9 cellular contexts compared by ENCODE assay signal in the genomic region with DNA sequence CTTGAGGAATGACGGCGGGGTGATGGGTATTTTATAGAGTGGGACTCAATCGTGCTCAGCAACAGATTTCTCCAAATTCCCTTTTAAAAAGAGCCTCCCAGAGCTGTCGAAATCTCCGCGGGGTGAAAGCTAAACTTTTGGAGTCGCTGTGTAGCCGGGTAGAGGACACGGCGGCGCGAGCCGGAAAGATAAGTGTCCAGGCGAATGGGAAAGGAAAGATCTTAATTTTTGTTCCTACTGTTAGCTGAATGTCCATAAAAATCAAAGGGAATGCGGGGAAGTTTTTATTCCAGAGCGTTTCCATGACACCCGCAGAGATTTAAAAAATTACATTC. TPM values are rescaled to one million over a fixed set of nuclear protein-coding genes. Genes with fewer than 3 reads are reported as not detected.
DNase-seq lines count a peak whose midpoint lies in the region; ATAC-seq and TF ChIP-seq lines count a peak whose summit lies in the region.
"Had no signal": no experiment of that assay in that cellular context is flagged by ENCODE, and none has a peak within 500 bp of the region (broad histone marks: within the 10 kb centered on the region; RNA-seq: fewer than 3 reads in every experiment).

No MANE protein-coding gene starts in this region.

- intact Hi-C loops in tibial artery (cut with DNase I; ENCODE audit: low total_unique reads): loop anchor here (5.0 kb wide), 1 partner anchor 619 kb away; no protein-coding TSS in a partner anchor

- WGBS in lung, 2 donors: 1% methylated on average over 17 of the region's 17 CpGs

- H3K4me3 Mint-ChIP-seq in T-helper 2 cell treated with Interferon-gamma antibody and Interleukin-4, amounts not matched to agents 5 μg/mL and 100 μg/mL, for 36 hours: peak overlapping the region; percentile 97
- peak overlapping the region; percentile 98 for H3K4me3 Mint-ChIP-seq in central memory CD8-positive, alpha-beta T cell

- peaks cover 28% of the 10 kb centered on the region for H3K4me1 Mint-ChIP-seq in T-helper 2 cell treated with Interferon-gamma antibody and Interleukin-4, amounts not matched to agents 5 μg/mL and 100 μg/mL, for 36 hours (ENCODE audit: low read depth)
- peaks cover 54% of the 10 kb centered on the region for H3K4me1 Mint-ChIP-seq in central memory CD8-positive, alpha-beta T cell

- H3K27me3 Mint-ChIP-seq in T-helper 2 cell treated with Interferon-gamma antibody and Interleukin-4, amounts not matched to agents 5 μg/mL and 100 μg/mL, for 36 hours (ENCODE audit: low read depth): peaks cover 73% of the 10 kb centered on the region
- H3K27me3 Mint-ChIP-seq in central memory CD8-positive, alpha-beta T cell: no peaks in the 10 kb centered on the region

- H3K27me3 ChIP-seq in lung (ENCODE audit: control insufficient read depth, insufficient read depth) (peaks cover 3% of the 10 kb centered on the region), tibial artery (peaks cover 0 to 51% of the 10 kb centered on the region in 2 donors)

- no peak for ATAC-seq in central memory CD8-positive, alpha-beta T cell (replicated peaks; ENCODE audit: extremely low read depth, poor library complexity, severe bottlenecking)
- ATAC-seq in lung (ENCODE audit: insufficient read depth, low FRiP score) (peak; percentile 20), HG03439 (IDR thresholded peaks at IDR 0.05; ENCODE audit: unreplicated experiment) (no peak)

- no peaks in the 10 kb centered on the region for H3K36me3 ChIP-seq in lung (ENCODE audit: control insufficient read depth in 2 of 2, insufficient read depth in 2 of 2, low read length in 2 of 2)
- no peaks in the 10 kb centered on the region for H3K36me3 ChIP-seq in tibial artery

- H3K9me3 ChIP-seq in lung (ENCODE audit: control insufficient read depth in 2 of 2, insufficient read depth in 1 of 2, low read length in 1 of 2) (no peaks in the 10 kb centered on the region), tibial artery (no peaks in the 10 kb centered on the region)

- H3K4me3 ChIP-seq in lung: peak overlapping the region; percentile 26
- peak overlapping the region; percentile 51 to 54 for H3K4me3 ChIP-seq in tibial artery

- H3K4me1 ChIP-seq in lung (ENCODE audit: control insufficient read depth in 2 of 2, insufficient read depth in 2 of 2, low read length in 2 of 2): peaks cover 0 to 11% of the 10 kb centered on the region in 2 donors
- H3K4me1 ChIP-seq in tibial artery: peaks cover 0 to 36% (median 27%) of the 10 kb centered on the region in 4 donors

- H3K27ac Mint-ChIP-seq in T-helper 2 cell treated with Interferon-gamma antibody and Interleukin-4, amounts not matched to agents 5 μg/mL and 100 μg/mL, for 36 hours: peak overlapping the region; percentile 50
- peak overlapping the region; percentile 98 for H3K27ac Mint-ChIP-seq in central memory CD8-positive, alpha-beta T cell (ENCODE audit: low read depth)

- TF ChIP-seq CTCF in lung (IDR thresholded peaks at IDR 0.05; ENCODE audit: control extremely low read depth, extremely low read depth) (no peak), tibial artery (IDR thresholded peaks at IDR 0.05) (no peak)

- no peaks in the 10 kb centered on the region for H3K9me3 Mint-ChIP-seq in T-helper 2 cell treated with Interferon-gamma antibody and Interleukin-4, amounts not matched to agents 5 μg/mL and 100 μg/mL, for 36 hours
- no peaks in the 10 kb centered on the region for H3K9me3 Mint-ChIP-seq in central memory CD8-positive, alpha-beta T cell

- DNase-seq in T-helper 2 cell treated with Interferon-gamma antibody and Interleukin-4, amounts not matched to agents 5 μg/mL and 100 μg/mL, for 36 hours (ENCODE audit: low spot score): no peak
- DNase-seq in T-helper 2 cell (no peak), lung (ENCODE audit: low spot score) (no peak), tibial artery (no peak), AG08396 (ENCODE audit: low spot score) (no peak)
- DNase-seq in central memory CD8-positive, alpha-beta T cell (ENCODE audit: low spot score in 2 of 2): no peak
- no peak for DNase-seq in effector CD4-positive, alpha-beta T cell

- no peak overlapping the region for H3K27ac ChIP-seq in lung (ENCODE audit: low read depth in 1 of 2, low read length in 1 of 2)
- peak overlapping the region in 1 of 2 donors; percentile 8 for H3K27ac ChIP-seq in tibial artery
- H3K27ac ChIP-seq: C4-2B had no signal

- peaks cover 10% of the 10 kb centered on the region for H3K36me3 Mint-ChIP-seq in T-helper 2 cell treated with Interferon-gamma antibody and Interleukin-4, amounts not matched to agents 5 μg/mL and 100 μg/mL, for 36 hours (ENCODE audit: low read depth)
- peaks cover 55% of the 10 kb centered on the region for H3K36me3 Mint-ChIP-seq in central memory CD8-positive, alpha-beta T cell (ENCODE audit: insufficient read depth)

RNA-seq across cellular contexts. Expression of gene EOMES, which starts 9.1 kb away (rescaled TPM):
- total RNA-seq in lung: 1 to 10 TPM in 1 of 2 donors, under 1 TPM in 1; 0.52 to 1.3 TPM
- under 1 TPM; 0.12 to 0.44 TPM for polyA plus RNA-seq in lung
